In genomic region chr12:46043972-46044520, GRCh38 we compare ENCODE assay signal across 34 cellular contexts.
"Had no signal": no experiment of that assay in that cellular context is flagged by ENCODE, and none has a peak within 500 bp of the region (broad histone marks: within the 10 kb centered on the region; RNA-seq: fewer than 3 reads in every experiment).

No MANE protein-coding gene starts in this region.

- H3K9me3 ChIP-seq: Peyer's patch, SJSA1 had no signal

- H3K27ac ChIP-seq: Peyer's patch, SJSA1 had no signal

- H3K4me1 Mint-ChIP-seq: activated CD4-positive, alpha-beta T cell treated with anti-CD3 and anti-CD28 coated beads for 36 hours; activated naive CD8-positive, alpha-beta T cell treated with anti-CD3 and anti-CD28 coated beads, Interleukin-2, amount 50 U/mL, for 24 hours; brain had no signal

- H3K27me3 Mint-ChIP-seq: brain had no signal

- H3K4me2 ChIP-seq: SK-N-SH had no signal

- ATAC-seq: activated CD4-positive, alpha-beta T cell treated with anti-CD3 and anti-CD28 coated beads for 36 hours; activated CD4-positive, CD25-positive, alpha-beta regulatory T cell treated with anti-CD3 and anti-CD28 coated beads, Interleukin-2, amount 50 U/mL, for 24 hours; activated naive CD8-positive, alpha-beta T cell treated with anti-CD3 and anti-CD28 coated beads, Interleukin-2, amount 50 U/mL, for 24 hours; activated T-cell treated with anti-CD3 and anti-CD28 coated beads, Interleukin-2, amount 50 U/mL, for 4 hours; PC-3 had no signal

- H3K9ac ChIP-seq: SK-N-SH had no signal

- H3K4me1 ChIP-seq: Peyer's patch, SJSA1 had no signal

- H3K36me3 Mint-ChIP-seq: brain had no signal

- DNase-seq: activated CD4-positive, alpha-beta memory T cell treated with anti-CD3 and anti-CD28 coated beads for 36 hours; activated CD4-positive, alpha-beta T cell treated with anti-CD3 and anti-CD28 coated beads for 36 hours; activated CD4-positive, alpha-beta T cell treated with anti-CD3 and anti-CD28 coated beads, Interleukin-2, amount 50 U/mL, for 1 hour; activated CD8-positive, alpha-beta memory T cell treated with anti-CD3 and anti-CD28 coated beads, Interleukin-2, amount 50 U/mL, for 4 hours; activated gamma-delta T cell treated with Interleukin-2 at 50 U/mL for 16 hours; activated naive CD4-positive, alpha-beta T cell treated with anti-CD3 and anti-CD28 coated beads for 36 hours; activated naive CD8-positive, alpha-beta T cell treated with anti-CD3 and anti-CD28 coated beads, Interleukin-2, amount 50 U/mL, for 24 hours; activated T-cell treated with anti-CD3 and anti-CD28 coated beads for 4 hours; activated T-cell treated with anti-CD3 and anti-CD28 coated beads, Interleukin-2, amount 50 U/mL, for 4 hours; anterior cingulate cortex; caudate nucleus; cerebellar nuclear complex; MM.1S; NCI-H1105; NCI-H1436 treated with DMSO at 0.1 percent for 48 hours; NCI-H187; NCI-H2029 treated with DMSO at 0.1 percent for 48 hours; NCI-H2107; NCI-H2171 treated with DMSO at 0.1 percent for 48 hours; NCI-H2227 treated with DMSO at 0.1 percent for 48 hours; NCI-H446; NCI-H510A treated with DMSO at 0.1 percent for 48 hours; PC-3; Peyer's patch; RPMI8226; SHP77 treated with DMSO at 0.1 percent for 48 hours; SK-N-SH had no signal

- H3K27ac Mint-ChIP-seq: activated CD4-positive, alpha-beta memory T cell treated with anti-CD3 and anti-CD28 coated beads for 36 hours; activated CD4-positive, alpha-beta T cell treated with anti-CD3 and anti-CD28 coated beads for 36 hours; activated naive CD4-positive, alpha-beta T cell treated with anti-CD3 and anti-CD28 coated beads for 36 hours; activated naive CD8-positive, alpha-beta T cell; activated naive CD8-positive, alpha-beta T cell treated with anti-CD3 and anti-CD28 coated beads, Interleukin-2, amount 50 U/mL, for 24 hours; activated T-helper 1 cell treated with anti-CD3 and anti-CD28 coated beads, Interleukin-12 subunit alpha, Interleukin-12 subunit beta, Interleukin-2, Interleukin-4 antibody, amounts not matched to agents 30 ng/mL and 10 ng/mL and 1 ng/mL, durations not matched to agents 14 hours and 24 hours and 36 hours; brain; T-helper 1 cell treated with Interleukin-12 subunit alpha and Interleukin-12 subunit beta and Interleukin-4 antibody, amounts not matched to agents 30 μg/mL and 1 μg/mL, for 36 hours; T-helper 2 cell treated with Interferon-gamma antibody and Interleukin-4, amounts not matched to agents 5 μg/mL and 100 μg/mL, for 36 hours had no signal

- H3K27me3 ChIP-seq: Peyer's patch, SJSA1 had no signal

- H3K36me3 ChIP-seq: Peyer's patch, SJSA1 had no signal

- H3K4me3 ChIP-seq: Peyer's patch, SJSA1 had no signal

- H3K4me3 Mint-ChIP-seq: activated CD4-positive, alpha-beta memory T cell treated with anti-CD3 and anti-CD28 coated beads for 36 hours; activated CD4-positive, alpha-beta T cell treated with anti-CD3 and anti-CD28 coated beads for 36 hours; activated naive CD4-positive, alpha-beta T cell treated with anti-CD3 and anti-CD28 coated beads for 36 hours; activated naive CD8-positive, alpha-beta T cell; activated naive CD8-positive, alpha-beta T cell treated with anti-CD3 and anti-CD28 coated beads, Interleukin-2, amount 50 U/mL, for 24 hours; activated T-cell treated with anti-CD3 and anti-CD28 coated beads, Interleukin-2, amount 50 U/mL, for 4 hours; activated T-helper 1 cell treated with anti-CD3 and anti-CD28 coated beads, Interleukin-12 subunit alpha, Interleukin-12 subunit beta, Interleukin-2, Interleukin-4 antibody, amounts not matched to agents 30 ng/mL and 10 ng/mL and 1 ng/mL, durations not matched to agents 14 hours and 24 hours and 36 hours; brain; T-helper 1 cell treated with Interleukin-12 subunit alpha and Interleukin-12 subunit beta and Interleukin-4 antibody, amounts not matched to agents 30 μg/mL and 1 μg/mL, for 36 hours; T-helper 2 cell treated with Interferon-gamma antibody and Interleukin-4, amounts not matched to agents 5 μg/mL and 100 μg/mL, for 36 hours had no signal
